In genomic region chr10:85213493-85213892, GRCh38 we compare ENCODE assay signal across 21 cellular contexts.
"Had no signal": no experiment of that assay in that cellular context is flagged by ENCODE, and none has a peak within 500 bp of the region (broad histone marks: within the 10 kb centered on the region; RNA-seq: fewer than 3 reads in every experiment).

No MANE protein-coding gene starts in this region.

- H3K36me3 ChIP-seq: esophagus muscularis mucosa, heart right ventricle, lower lobe of right lung had no signal

- H3K9me3 ChIP-seq: esophagus muscularis mucosa, heart right ventricle, lower lobe of right lung had no signal

- H3K27me3 ChIP-seq: foreskin keratinocyte had no signal

- H3K27ac Mint-ChIP-seq: memory B cell; naive thymus-derived CD4-positive, alpha-beta T cell had no signal

- H3K27me3 Mint-ChIP-seq: memory B cell had no signal

- H3K4me1 ChIP-seq: esophagus muscularis mucosa, foreskin keratinocyte, heart right ventricle, lower lobe of right lung had no signal

- ATAC-seq: foreskin keratinocyte; heart right ventricle; left colon; left lobe of liver; left ventricle myocardium superior; lower lobe of right lung; naive thymus-derived CD4-positive, alpha-beta T cell had no signal

- H3K4me3 Mint-ChIP-seq: memory B cell; naive thymus-derived CD4-positive, alpha-beta T cell had no signal

- H3K36me3 Mint-ChIP-seq: memory B cell; naive thymus-derived CD4-positive, alpha-beta T cell had no signal

- H3K4me3 ChIP-seq: coronary artery, dorsolateral prefrontal cortex, esophagus muscularis mucosa, heart right ventricle, lower lobe of right lung had no signal

- H3K4me1 Mint-ChIP-seq: memory B cell had no signal

- H3K27ac ChIP-seq: coronary artery, dorsolateral prefrontal cortex, esophagus muscularis mucosa, foreskin keratinocyte, heart right ventricle, lower lobe of right lung had no signal

- DNase-seq: dermis blood vessel endothelial cell; dorsolateral prefrontal cortex; effector CD4-positive, alpha-beta T cell; effector memory CD4-positive, alpha-beta T cell; foreskin keratinocyte; glutamatergic neuron; head of caudate nucleus; heart right ventricle; hippocampal formation; kidney; kidney glomerular epithelial cell; left colon; left ventricle myocardium superior; lower lobe of right lung; mesendoderm; midbrain; naive thymus-derived CD4-positive, alpha-beta T cell had no signal
